Comparison of ENCODE assay signal across 1 cellular context in genomic region chr17:63984206-63984605, GRCh38.
TF ChIP-seq lines count a peak whose summit lies in the region.

No MANE protein-coding gene starts in this region.

TF ChIP-seq in IMR-90, 13 proteins besides CTCF, POLR2A, EP300 and RAD21 (continued from another document):
- TF ChIP-seq, protein P1, sequence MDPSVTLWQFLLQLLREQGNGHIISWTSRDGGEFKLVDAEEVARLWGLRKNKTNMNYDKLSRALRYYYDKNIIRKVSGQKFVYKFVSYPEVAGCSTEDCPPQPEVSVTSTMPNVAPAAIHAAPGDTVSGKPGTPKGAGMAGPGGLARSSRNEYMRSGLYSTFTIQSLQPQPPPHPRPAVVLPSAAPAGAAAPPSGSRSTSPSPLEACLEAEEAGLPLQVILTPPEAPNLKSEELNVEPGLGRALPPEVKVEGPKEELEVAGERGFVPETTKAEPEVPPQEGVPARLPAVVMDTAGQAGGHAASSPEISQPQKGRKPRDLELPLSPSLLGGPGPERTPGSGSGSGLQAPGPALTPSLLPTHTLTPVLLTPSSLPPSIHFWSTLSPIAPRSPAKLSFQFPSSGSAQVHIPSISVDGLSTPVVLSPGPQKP (IDR thresholded peaks at IDR 0.05; ENCODE audit: borderline replicate concordance, low read depth, low read length): no peak
TF ChIP-seq in IMR-90: peak in this region for 0.
